8 cellular contexts compared by ENCODE assay signal in the genomic region with DNA sequence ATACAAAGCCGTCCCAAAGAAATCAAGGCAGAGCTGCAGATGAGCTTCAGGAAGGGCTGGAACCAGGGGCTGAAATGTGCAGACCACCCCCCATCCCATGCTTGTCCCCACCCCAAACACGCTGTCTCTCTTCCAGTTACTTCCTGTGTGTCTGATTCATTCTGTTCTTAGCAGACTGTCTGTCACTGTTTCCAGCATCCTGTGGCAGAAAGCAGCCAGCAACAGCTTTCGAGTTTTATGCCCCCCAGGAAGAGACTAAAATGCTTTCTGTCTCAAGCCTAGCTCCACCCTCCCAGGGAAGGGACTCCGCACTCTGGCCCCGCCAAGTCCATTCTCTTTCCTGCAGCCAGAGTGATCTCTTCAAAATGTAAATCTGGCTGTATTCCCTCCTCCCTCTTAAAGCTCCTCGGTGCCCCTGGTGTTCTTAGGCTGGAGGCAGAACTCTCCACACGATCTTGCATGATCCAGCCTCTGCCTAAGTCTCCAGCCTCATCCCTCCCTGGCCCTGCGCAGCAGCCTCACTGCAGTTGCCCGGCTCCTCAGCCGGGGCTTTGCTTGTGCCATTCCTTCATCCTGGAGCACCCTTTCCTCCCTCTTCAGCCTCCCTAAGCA. TPM values are rescaled to one million over a fixed set of nuclear protein-coding genes. Genes with fewer than 3 reads are reported as not detected.
A peak's percentile ranks its signal among the peaks of the same experiment; 100 is the strongest.
DNase-seq lines count a peak whose midpoint lies in the region; ATAC-seq and TF ChIP-seq lines count a peak whose summit lies in the region.
"Had no signal": no experiment of that assay in that cellular context is flagged by ENCODE, and none has a peak within 500 bp of the region (broad histone marks: within the 10 kb centered on the region; RNA-seq: fewer than 3 reads in every experiment).

No MANE protein-coding gene starts in this region.

- H3K36me3 Mint-ChIP-seq in H9 (ENCODE audit: insufficient read depth in 1 of 3, low read depth in 3 of 3) = no peaks in the 10 kb centered on the region; a peak in 1 of 7 replicates
- no peaks in the 10 kb centered on the region for H3K36me3 Mint-ChIP-seq in T-helper 1 cell treated with Interleukin-12 subunit alpha and Interleukin-12 subunit beta and Interleukin-4 antibody, amounts not matched to agents 30 μg/mL and 1 μg/mL, for 36 hours (ENCODE audit: low read depth)
- no peaks in the 10 kb centered on the region for H3K36me3 Mint-ChIP-seq in effector memory CD8-positive, alpha-beta T cell (ENCODE audit: insufficient read depth)

- H3K9ac ChIP-seq in H9 (ENCODE audit: extremely low read depth, insufficient read length, low read length) (no peak overlapping the region), skeletal muscle tissue (ENCODE audit: low read depth in 1 of 3, low read length in 3 of 3) (peak overlapping the region in 1 of 3 donors; percentile 11)

- no peaks in the 10 kb centered on the region for H3K79me1 ChIP-seq in H9 (ENCODE audit: insufficient read depth, low read depth, low read length, poor library complexity, severe bottlenecking)

- no peak overlapping the region for H3K56ac ChIP-seq in H9 (ENCODE audit: insufficient read length, low read depth, low read length)

- no peak overlapping the region for H2BK120ac ChIP-seq in H9 (ENCODE audit: low read depth, low read length, poor library complexity, severe bottlenecking)

- H3K4ac ChIP-seq in H9 (ENCODE audit: low read depth, low read length) = no peak overlapping the region

- H3K4me1 ChIP-seq in H9 (ENCODE audit: insufficient read depth, low read length) (no peaks in the 10 kb centered on the region; the same call in 1 of the 2 replicates), esophagus muscularis mucosa (peaks cover 8 to 42% (median 24%) of the 10 kb centered on the region in 4 donors), skeletal muscle tissue (ENCODE audit: control insufficient read depth in 3 of 3, insufficient read depth in 3 of 3, low read length in 3 of 3) (peaks cover 13 to 34% (median 15%) of the 10 kb centered on the region in 3 donors)
- H3K4me1 ChIP-seq: body of pancreas had no signal

- no peak for TF ChIP-seq POLR2A in esophagus muscularis mucosa (IDR thresholded peaks at IDR 0.05; ENCODE audit: low read depth)

- no peak overlapping the region for H3K4me2 ChIP-seq in H9 (ENCODE audit: insufficient read depth, insufficient read length, low read length)

- H4K20me1 ChIP-seq in H9 (ENCODE audit: control insufficient read depth, insufficient read depth, insufficient read length) = no peaks in the 10 kb centered on the region

- H3K4me3 ChIP-seq in esophagus muscularis mucosa = peak overlapping the region in 1 of 4 donors; percentile 16
- peak overlapping the region in 1 of 3 donors; percentile 2 for H3K4me3 ChIP-seq in skeletal muscle tissue (ENCODE audit: low read length in 3 of 3)
- H3K4me3 ChIP-seq: body of pancreas had no signal

- no peak overlapping the region for H4K5ac ChIP-seq in H9 (ENCODE audit: insufficient read length, low read depth, low read length)

- no peaks in the 10 kb centered on the region for H3K9me3 ChIP-seq in H9 (ENCODE audit: control insufficient read depth, low read depth, low read length)
- peaks cover 0 to 7% (median 4%) of the 10 kb centered on the region in 4 donors for H3K9me3 ChIP-seq in esophagus muscularis mucosa
- no peaks in the 10 kb centered on the region for H3K9me3 ChIP-seq in skeletal muscle tissue (ENCODE audit: control insufficient read depth in 3 of 3, low read length in 3 of 3)
- H3K9me3 ChIP-seq: body of pancreas had no signal

- H3K79me2 ChIP-seq in H9 (ENCODE audit: insufficient read depth, low read length) = no peaks in the 10 kb centered on the region

- TF ChIP-seq EP300 in esophagus muscularis mucosa (IDR thresholded peaks at IDR 0.05) = no peak

- H3K36me3 ChIP-seq in esophagus muscularis mucosa (no peaks in the 10 kb centered on the region), skeletal muscle tissue (ENCODE audit: control insufficient read depth in 3 of 3, insufficient read depth in 3 of 3, low read length in 3 of 3) (no peaks in the 10 kb centered on the region)

- DNase-seq in H9 (peak; percentile 36), esophagus muscularis mucosa (ENCODE audit: extremely low spot score) (no peak), SK-N-DZ (ENCODE audit: low spot score) (no peak)
- no peak for DNase-seq in effector memory CD8-positive, alpha-beta T cell
- DNase-seq: body of pancreas had no signal

- peak overlapping the region in 1 of 2 experiments; percentile 10; a peak in 1 of 5 replicates for H3K4me3 Mint-ChIP-seq in H9
- H3K4me3 Mint-ChIP-seq in T-helper 1 cell treated with Interleukin-12 subunit alpha and Interleukin-12 subunit beta and Interleukin-4 antibody, amounts not matched to agents 30 μg/mL and 1 μg/mL, for 36 hours = no peak overlapping the region
- H3K4me3 Mint-ChIP-seq in effector memory CD8-positive, alpha-beta T cell = no peak overlapping the region

- H3K27ac ChIP-seq in H9 (ENCODE audit: insufficient read length, low read depth, low read length) (no peak overlapping the region), esophagus muscularis mucosa (replicated peaks in 1 of 4) (peak overlapping the region; percentile 7 to 40 (median 26)), skeletal muscle tissue (ENCODE audit: low read depth, low read length) (peak overlapping the region; percentile 30)
- H3K27ac ChIP-seq: body of pancreas had no signal

- H2AFZ ChIP-seq in H9 (ENCODE audit: low read length) = no peak overlapping the region

- ATAC-seq in effector memory CD8-positive, alpha-beta T cell (replicated peaks) = no peak
- ATAC-seq in HG02852 (IDR thresholded peaks at IDR 0.05; ENCODE audit: unreplicated experiment) = no peak
- ATAC-seq: body of pancreas had no signal

- peaks cover 15% of the 10 kb centered on the region for H3K27me3 Mint-ChIP-seq in H9 (ENCODE audit: low read depth)
- peaks cover 3% of the 10 kb centered on the region for H3K27me3 Mint-ChIP-seq in T-helper 1 cell treated with Interleukin-12 subunit alpha and Interleukin-12 subunit beta and Interleukin-4 antibody, amounts not matched to agents 30 μg/mL and 1 μg/mL, for 36 hours (ENCODE audit: low read depth)
- peaks cover 36 to 67% of the 10 kb centered on the region in 2 donors for H3K27me3 Mint-ChIP-seq in effector memory CD8-positive, alpha-beta T cell

- no peak overlapping the region for H3K18ac ChIP-seq in H9 (ENCODE audit: insufficient read length, low read depth, low read length)

- no CpG with 5 or more reads among the region's 10 CpGs for WGBS in H9 (ENCODE audit: extremely low coverage, insufficient read length, low lambda C conversion rate)
- WGBS in esophagus muscularis mucosa = 42% methylated on average over 10 of the region's 10 CpGs

- peaks cover 17 to 19% of the 10 kb centered on the region in 2 experiments for H3K4me1 Mint-ChIP-seq in H9
- peaks cover 17% of the 10 kb centered on the region for H3K4me1 Mint-ChIP-seq in T-helper 1 cell treated with Interleukin-12 subunit alpha and Interleukin-12 subunit beta and Interleukin-4 antibody, amounts not matched to agents 30 μg/mL and 1 μg/mL, for 36 hours (ENCODE audit: low read depth)
- peaks cover 0 to 6% of the 10 kb centered on the region in 2 donors for H3K4me1 Mint-ChIP-seq in effector memory CD8-positive, alpha-beta T cell (ENCODE audit: low read depth in 2 of 2)

- no peak overlapping the region for H4K91ac ChIP-seq in H9 (ENCODE audit: insufficient read length, low read depth, low read length)

- no peak overlapping the region for H2BK12ac ChIP-seq in H9 (ENCODE audit: insufficient read length, low read depth, low read length)

- no peak overlapping the region for H3T11ph ChIP-seq in H9 (ENCODE audit: low read length)

- H3K23ac ChIP-seq in H9 (ENCODE audit: insufficient read length, low read depth, low read length) = no peak overlapping the region

- intact Hi-C loops in esophagus muscularis mucosa (cut with DNase I) = no loop called here

- TF ChIP-seq CTCF in H9 (conservative IDR thresholded peaks at IDR 0.05) (no peak), esophagus muscularis mucosa (IDR thresholded peaks at IDR 0.05) (no peak)

- H2BK15ac ChIP-seq in H9 (ENCODE audit: low read depth, low read length) = no peak overlapping the region

- no peaks in the 10 kb centered on the region for H3K23me2 ChIP-seq in H9 (ENCODE audit: insufficient read length, low read depth, low read length, poor library complexity, severe bottlenecking)

- no peak overlapping the region for H2AK5ac ChIP-seq in H9 (ENCODE audit: insufficient read length, low read length)

- H3K9me3 Mint-ChIP-seq in H9 = no peaks in the 10 kb centered on the region; a peak in 3 of 5 replicates
- H3K9me3 Mint-ChIP-seq in T-helper 1 cell treated with Interleukin-12 subunit alpha and Interleukin-12 subunit beta and Interleukin-4 antibody, amounts not matched to agents 30 μg/mL and 1 μg/mL, for 36 hours = no peaks in the 10 kb centered on the region
- no peaks in the 10 kb centered on the region for H3K9me3 Mint-ChIP-seq in effector memory CD8-positive, alpha-beta T cell

- H3K27me3 ChIP-seq in H9 (ENCODE audit: insufficient read depth, low read length) (no peaks in the 10 kb centered on the region), esophagus muscularis mucosa (peaks cover 0 to 7% (median 0%) of the 10 kb centered on the region in 4 donors), skeletal muscle tissue (ENCODE audit: control insufficient read depth in 3 of 3, insufficient read depth in 3 of 3, low read length in 3 of 3) (peaks cover 0 to 4% (median 0%) of the 10 kb centered on the region in 3 donors)
- H3K27me3 ChIP-seq: body of pancreas had no signal

- H2BK5ac ChIP-seq in H9 (ENCODE audit: insufficient read length, low read length) = no peak overlapping the region

- H2BK20ac ChIP-seq in H9 (ENCODE audit: low read depth, low read length, poor library complexity, severe bottlenecking) = no peak overlapping the region

- no peak overlapping the region for H3K27ac Mint-ChIP-seq in H9
- peak overlapping the region; percentile 72 for H3K27ac Mint-ChIP-seq in T-helper 1 cell treated with Interleukin-12 subunit alpha and Interleukin-12 subunit beta and Interleukin-4 antibody, amounts not matched to agents 30 μg/mL and 1 μg/mL, for 36 hours
- H3K27ac Mint-ChIP-seq in effector memory CD8-positive, alpha-beta T cell = no peak overlapping the region

- H4K8ac ChIP-seq in H9 (replicated peaks; ENCODE audit: insufficient read length, low read depth, low read length) = no peak overlapping the region

- no peak overlapping the region for H3K14ac ChIP-seq in H9 (ENCODE audit: insufficient read depth, low read length)

RNA-seq across cellular contexts. Expression of gene HRH1, which starts 41.5 kb away (rescaled TPM):
- total RNA-seq in H9 (2021) (0.31 and 0.74 TPM in 2 replicates), esophagus muscularis mucosa (10 to 100 TPM in 1 of 4 donors, 1 to 10 TPM in 3; 3.7 to 15.9 (median 5.9) TPM), skeletal muscle tissue (5.2 TPM)
- polyA plus RNA-seq in SK-N-DZ (2014; cell fraction: cytosol; rRNA removed) = 0.03 TPM in 1 of 2 replicates, not detected in the other
- polyA plus RNA-seq in SK-N-DZ (2014; cell fraction: nucleus; rRNA removed) = not detected in 2 replicates
